ENCODE assay signal across 2 cellular contexts in the genomic region with DNA sequence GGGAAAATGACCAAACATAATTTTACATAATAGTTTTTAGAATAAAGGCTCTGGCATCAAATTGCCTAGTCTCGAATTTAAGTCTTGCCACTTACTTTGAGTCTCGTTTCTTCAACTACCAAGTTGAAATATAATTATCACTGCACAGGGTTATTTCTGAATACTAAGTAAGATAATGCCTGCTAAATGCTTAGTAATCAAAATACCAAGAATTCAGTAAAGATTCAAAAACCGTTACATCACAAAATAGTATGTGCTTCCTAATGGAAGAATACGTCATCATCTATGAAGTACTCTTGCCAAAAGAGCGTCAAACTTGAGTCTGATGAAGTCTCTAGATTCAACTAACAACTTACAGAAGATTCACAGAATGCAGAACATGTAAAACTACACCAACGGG.
TF ChIP-seq lines count a peak whose summit lies in the region.

No MANE protein-coding gene starts in this region.

TF ChIP-seq in A549, 52 proteins besides CTCF, POLR2A, EP300 and RAD21 (continued from another document):
- TF ChIP-seq ESRRA (IDR thresholded peaks at IDR 0.05; ENCODE audit: borderline replicate concordance, low read length) (no peak), NFE2L2 (conservative IDR thresholded peaks at IDR 0.05; ENCODE audit: low read length) (no peak), MAFK (IDR thresholded peaks at IDR 0.05; ENCODE audit: partially characterized antibody) (peak; percentile 78)

TF ChIP-seq in IMR-90, 13 proteins besides CTCF, POLR2A, EP300 and RAD21 (continued from another document):
- no peak for TF ChIP-seq USF2 (IDR thresholded peaks at IDR 0.05; ENCODE audit: low read depth, low read length)
- no peak for TF ChIP-seq FOS (IDR thresholded peaks at IDR 0.05; ENCODE audit: low read depth, low read length)
- no peak for TF ChIP-seq MAZ (IDR thresholded peaks at IDR 0.05; ENCODE audit: borderline replicate concordance, low read depth, low read length)
- no peak for TF ChIP-seq CHD1 (IDR thresholded peaks at IDR 0.05; ENCODE audit: low read depth, low read length)
- TF ChIP-seq NFE2L2 (IDR thresholded peaks at IDR 0.05; ENCODE audit: low read depth, low read length), result no peak
